Comparison of ENCODE assay signal across 8 cellular contexts in genomic region chr15:89243046-89243690, GRCh38. TPM values are rescaled to one million over a fixed set of nuclear protein-coding genes. Genes with fewer than 3 reads are reported as not detected.
DNase-seq lines count a peak whose midpoint lies in the region; ATAC-seq and TF ChIP-seq lines count a peak whose summit lies in the region.

No MANE protein-coding gene starts in this region.

- H3K4me1 ChIP-seq in gastroesophageal sphincter (peaks cover 3 to 19% (median 6%) of the 10 kb centered on the region in 3 donors), rectal smooth muscle tissue (ENCODE audit: control insufficient read depth, insufficient read depth, low read length) (peaks cover 6% of the 10 kb centered on the region)

- H3K9me3 ChIP-seq in gastroesophageal sphincter = no peaks in the 10 kb centered on the region

- peak overlapping the region; percentile 70 for H3K27ac ChIP-seq in VCaP
- H3K27ac ChIP-seq in gastroesophageal sphincter = peak overlapping the region in 3 of 4 donors; percentile 35 to 76 (median 58)
- H3K27ac ChIP-seq in rectal smooth muscle tissue (ENCODE audit: low read depth, low read length) = no peak overlapping the region

- TF ChIP-seq CTCF in VCaP (conservative IDR thresholded peaks at IDR 0.05) (no peak), gastroesophageal sphincter (IDR thresholded peaks at IDR 0.05) (no peak)

- WGBS in gastroesophageal sphincter (ENCODE audit: low coverage in 1 of 2), 2 donors = 33% methylated on average over 14 of the region's 20 CpGs; no CpG with 5 or more reads in 1 of the 2 donors

- TF ChIP-seq POLR2A in gastroesophageal sphincter (IDR thresholded peaks at IDR 0.05) = no peak

- no peak for TF ChIP-seq EP300 in gastroesophageal sphincter (IDR thresholded peaks at IDR 0.05)

- H3K27me3 ChIP-seq in gastroesophageal sphincter (no peaks in the 10 kb centered on the region), rectal smooth muscle tissue (ENCODE audit: control insufficient read depth, insufficient read depth, low read length) (no peaks in the 10 kb centered on the region)

- DNase-seq in SKM-1 (lab: John Stamatoyannopoulos, UW; ENCODE audit: unreplicated experiment) = no peak
- DNase-seq in DMS79 (lab: John Stamatoyannopoulos, UW) = no peak

- no peaks in the 10 kb centered on the region for H3K36me3 ChIP-seq in gastroesophageal sphincter
- no peaks in the 10 kb centered on the region for H3K36me3 ChIP-seq in rectal smooth muscle tissue (ENCODE audit: control insufficient read depth, insufficient read depth, low read length)

- H3K4me3 ChIP-seq in GM08714 (ENCODE audit: low read length) (peak overlapping the region; percentile 69; the same call in 1 of the 2 replicates), gastroesophageal sphincter (peak overlapping the region; percentile 54 to 76), rectal smooth muscle tissue (ENCODE audit: low read length) (peak overlapping the region; percentile 92)

- peak overlapping the region; percentile 49 for H3K9ac ChIP-seq in rectal smooth muscle tissue (ENCODE audit: low read length)

- ATAC-seq in gastroesophageal sphincter = peak; percentile 68
- ATAC-seq in HG03460 (IDR thresholded peaks at IDR 0.05; ENCODE audit: unreplicated experiment) = no peak
- ATAC-seq in HG03039 (IDR thresholded peaks at IDR 0.05; ENCODE audit: unreplicated experiment) = no peak

RNA-seq across cellular contexts. Expression of gene FANCI, which starts 0.6 kb away (rescaled TPM):
- total RNA-seq in gastroesophageal sphincter = 10 to 100 TPM in 1 of 4 donors, 1 to 10 TPM in 3; 1.9 to 12.5 (median 7.1) TPM

RNA-seq across cellular contexts. Expression of gene RLBP1, which starts 21.8 kb away (rescaled TPM):
- total RNA-seq in gastroesophageal sphincter = under 1 TPM in 1 of 4 donors, not detected in 3; 0.64 TPM
